ENCODE assay signal across 8 cellular contexts in genomic region chr1:75672528-75673393, GRCh38. TPM values are rescaled to one million over a fixed set of nuclear protein-coding genes. Genes with fewer than 3 reads are reported as not detected.
DNase-seq lines count a peak whose midpoint lies in the region; ATAC-seq and TF ChIP-seq lines count a peak whose summit lies in the region.
"Had no signal": no experiment of that assay in that cellular context is flagged by ENCODE, and none has a peak within 500 bp of the region (broad histone marks: within the 10 kb centered on the region; RNA-seq: fewer than 3 reads in every experiment).

No MANE protein-coding gene starts in this region.

- H3K36me3 ChIP-seq in NT2/D1 (ENCODE audit: insufficient read depth, insufficient read length, low read length), result no peaks in the 10 kb centered on the region

- H3K23me2 ChIP-seq in H9 (ENCODE audit: insufficient read length, low read depth, low read length, poor library complexity, severe bottlenecking), result no peaks in the 10 kb centered on the region

- H3T11ph ChIP-seq in H9 (ENCODE audit: low read length), result peak overlapping the region; percentile 10

- no peak for TF ChIP-seq CTCF in H9 (conservative IDR thresholded peaks at IDR 0.05)
- no peak for TF ChIP-seq CTCF in fibroblast of mammary gland (conservative IDR thresholded peaks at IDR 0.05; ENCODE audit: control insufficient read depth, insufficient read depth, low read depth, low read length)

- H3K4me3 ChIP-seq in NT2/D1 (ENCODE audit: insufficient read length, low read depth) (no peak overlapping the region), fibroblast of mammary gland (ENCODE audit: control insufficient read depth, low read depth, low read length) (no peak overlapping the region)

- H3K9me3 Mint-ChIP-seq in H9, result peaks cover 3 to 6% of the 10 kb centered on the region in 2 experiments; a peak in 3 of 5 replicates
- H3K9me3 Mint-ChIP-seq in stimulated activated effector memory CD8-positive, alpha-beta T cell treated with anti-CD3 and anti-CD28 coated beads, Interleukin-12 subunit alpha, Interleukin-12 subunit beta, amount 100 ng/mL, for 72 hours, result peaks cover 2% of the 10 kb centered on the region
- no peaks in the 10 kb centered on the region for H3K9me3 Mint-ChIP-seq in activated T-cell treated with anti-CD3 and anti-CD28 coated beads, Interleukin-2, amount 50 U/mL, for 72 hours

- DNase-seq in H9, result peak; percentile 86
- peak; percentile 54 for DNase-seq in NT2/D1 (ENCODE audit: low read depth, low spot score)
- DNase-seq in fibroblast of mammary gland (ENCODE audit: low read depth), result peak; percentile 86
- no peak for DNase-seq in stimulated activated effector memory CD8-positive, alpha-beta T cell treated with anti-CD3 and anti-CD28 coated beads, Interleukin-12 subunit alpha, Interleukin-12 subunit beta, amount 100 ng/mL, for 72 hours (ENCODE audit: low spot score in 2 of 2)
- DNase-seq in OCI-M2 (lab: John Stamatoyannopoulos, UW; ENCODE audit: unreplicated experiment), result no peak
- no peak for DNase-seq in activated T-cell treated with anti-CD3 and anti-CD28 coated beads, Interleukin-2, amount 50 U/mL, for 72 hours
- no peak for DNase-seq in GOT3 (lab: John Stamatoyannopoulos, UW)
- DNase-seq: central memory CD4-positive, alpha-beta T cell had no signal

- no peak overlapping the region for H2BK5ac ChIP-seq in H9 (ENCODE audit: insufficient read length, low read length)

- no peaks in the 10 kb centered on the region for H3K9me3 ChIP-seq in H9 (ENCODE audit: control insufficient read depth, low read depth, low read length)
- peaks cover 15% of the 10 kb centered on the region; the same call in 1 of the 2 replicates for H3K9me3 ChIP-seq in NT2/D1 (ENCODE audit: insufficient read depth, low read length)

- H2AFZ ChIP-seq in H9 (ENCODE audit: low read length), result no peak overlapping the region

- H2BK20ac ChIP-seq in H9 (ENCODE audit: low read depth, low read length, poor library complexity, severe bottlenecking), result no peak overlapping the region

- no peak overlapping the region for H3K4ac ChIP-seq in H9 (ENCODE audit: low read depth, low read length)

- H4K20me1 ChIP-seq in H9 (ENCODE audit: control insufficient read depth, insufficient read depth, insufficient read length), result no peaks in the 10 kb centered on the region

- H2AK5ac ChIP-seq in H9 (ENCODE audit: insufficient read length, low read length), result no peak overlapping the region

- no peak overlapping the region for H4K8ac ChIP-seq in H9 (replicated peaks; ENCODE audit: insufficient read length, low read depth, low read length)

- H3K79me2 ChIP-seq in H9 (ENCODE audit: insufficient read depth, low read length), result peaks cover 2% of the 10 kb centered on the region; the same call in 1 of the 2 replicates

- H3K4me1 Mint-ChIP-seq in H9, result peaks cover 41 to 52% of the 10 kb centered on the region in 2 experiments
- no peaks in the 10 kb centered on the region for H3K4me1 Mint-ChIP-seq in stimulated activated effector memory CD8-positive, alpha-beta T cell treated with anti-CD3 and anti-CD28 coated beads, Interleukin-12 subunit alpha, Interleukin-12 subunit beta, amount 100 ng/mL, for 72 hours
- no peaks in the 10 kb centered on the region for H3K4me1 Mint-ChIP-seq in activated T-cell treated with anti-CD3 and anti-CD28 coated beads, Interleukin-2, amount 50 U/mL, for 72 hours (ENCODE audit: low read depth)

- no peak overlapping the region for H4K91ac ChIP-seq in H9 (ENCODE audit: insufficient read length, low read depth, low read length)

- peak overlapping the region; percentile 55 for H2BK12ac ChIP-seq in H9 (ENCODE audit: insufficient read length, low read depth, low read length)

- H3K4me1 ChIP-seq in H9 (ENCODE audit: insufficient read depth, low read length), result peaks cover 12% of the 10 kb centered on the region
- H3K4me1 ChIP-seq in NT2/D1 (ENCODE audit: insufficient read depth, insufficient read length), result peaks cover 8% of the 10 kb centered on the region

- peak overlapping the region; percentile 35 for H3K18ac ChIP-seq in H9 (ENCODE audit: insufficient read length, low read depth, low read length)

- no peak overlapping the region for H3K56ac ChIP-seq in H9 (ENCODE audit: insufficient read length, low read depth, low read length)

- H3K14ac ChIP-seq in H9 (ENCODE audit: insufficient read depth, low read length), result no peak overlapping the region

- H3K36me3 Mint-ChIP-seq in H9 (ENCODE audit: insufficient read depth in 1 of 3, low read depth in 3 of 3), result peaks cover 3 to 15% (median 12%) of the 10 kb centered on the region in 3 experiments; a peak in 5 of 7 replicates
- no peaks in the 10 kb centered on the region for H3K36me3 Mint-ChIP-seq in stimulated activated effector memory CD8-positive, alpha-beta T cell treated with anti-CD3 and anti-CD28 coated beads, Interleukin-12 subunit alpha, Interleukin-12 subunit beta, amount 100 ng/mL, for 72 hours
- H3K36me3 Mint-ChIP-seq in activated T-cell treated with anti-CD3 and anti-CD28 coated beads, Interleukin-2, amount 50 U/mL, for 72 hours (ENCODE audit: insufficient read depth in 2 of 2), result no peaks in the 10 kb centered on the region

- H3K27me3 Mint-ChIP-seq in H9 (ENCODE audit: low read depth), result no peaks in the 10 kb centered on the region
- H3K27me3 Mint-ChIP-seq in activated T-cell treated with anti-CD3 and anti-CD28 coated beads, Interleukin-2, amount 50 U/mL, for 72 hours (ENCODE audit: low read depth), result no peaks in the 10 kb centered on the region

- no peak overlapping the region for H2BK15ac ChIP-seq in H9 (ENCODE audit: low read depth, low read length)

- no peak overlapping the region for H3K4me3 Mint-ChIP-seq in H9
- H3K4me3 Mint-ChIP-seq in stimulated activated effector memory CD8-positive, alpha-beta T cell treated with anti-CD3 and anti-CD28 coated beads, Interleukin-12 subunit alpha, Interleukin-12 subunit beta, amount 100 ng/mL, for 72 hours, result no peak overlapping the region
- H3K4me3 Mint-ChIP-seq in activated T-cell treated with anti-CD3 and anti-CD28 coated beads, Interleukin-2, amount 50 U/mL, for 72 hours, result no peak overlapping the region

- H3K4me2 ChIP-seq in H9 (ENCODE audit: insufficient read depth, insufficient read length, low read length), result peak overlapping the region; percentile 3

- H3K9ac ChIP-seq in H9 (ENCODE audit: extremely low read depth, insufficient read length, low read length) (no peak overlapping the region), NT2/D1 (ENCODE audit: insufficient read length, low read depth) (peak overlapping the region; percentile 24)

- ATAC-seq in stimulated activated effector memory CD8-positive, alpha-beta T cell treated with anti-CD3 and anti-CD28 coated beads, Interleukin-12 subunit alpha, Interleukin-12 subunit beta, amount 100 ng/mL, for 72 hours, result peak; percentile 40
- ATAC-seq in activated T-cell treated with anti-CD3 and anti-CD28 coated beads, Interleukin-2, amount 50 U/mL, for 72 hours (replicated peaks in 1 of 2), result no peak

- H4K5ac ChIP-seq in H9 (ENCODE audit: insufficient read length, low read depth, low read length), result peak overlapping the region; percentile 19

- no peak overlapping the region for H3K23ac ChIP-seq in H9 (ENCODE audit: insufficient read length, low read depth, low read length)

- WGBS in H9 (ENCODE audit: extremely low coverage, insufficient read length, low lambda C conversion rate), result no CpG with 5 or more reads among the region's 3 CpGs

- H3K27me3 ChIP-seq in H9 (ENCODE audit: insufficient read depth, low read length), result no peaks in the 10 kb centered on the region
- no peaks in the 10 kb centered on the region for H3K27me3 ChIP-seq in NT2/D1 (ENCODE audit: insufficient read depth, insufficient read length)

- no peak overlapping the region for H2BK120ac ChIP-seq in H9 (ENCODE audit: low read depth, low read length, poor library complexity, severe bottlenecking)

- H3K79me1 ChIP-seq in H9 (ENCODE audit: insufficient read depth, low read depth, low read length, poor library complexity, severe bottlenecking), result no peaks in the 10 kb centered on the region

- H3K27ac ChIP-seq in H9 (ENCODE audit: insufficient read length, low read depth, low read length), result peak overlapping the region; percentile 61

- H3K27ac Mint-ChIP-seq in H9, result peak overlapping the region; percentile 37 to 97 (median 93); a peak in 5 of 7 replicates
- no peak overlapping the region for H3K27ac Mint-ChIP-seq in stimulated activated effector memory CD8-positive, alpha-beta T cell treated with anti-CD3 and anti-CD28 coated beads, Interleukin-12 subunit alpha, Interleukin-12 subunit beta, amount 100 ng/mL, for 72 hours
- no peak overlapping the region for H3K27ac Mint-ChIP-seq in activated T-cell treated with anti-CD3 and anti-CD28 coated beads, Interleukin-2, amount 50 U/mL, for 72 hours

RNA-seq across cellular contexts. Expression of gene ACADM, which starts 51.7 kb away (rescaled TPM):
- total RNA-seq in H9 (2021), result 51.3 and 52.2 TPM in 2 replicates
- 10 to 100 TPM; 43.1 to 48.9 TPM for total RNA-seq in activated T-cell treated with anti-CD3 and anti-CD28 coated beads, Interleukin-2, amount 50 U/mL, for 72 hours

Comparison
In these comparisons a context has a peak if more than half of its experiments do, and no peak if none do; other contexts are left out.
1. DNase-seq: peak in H9 (single experiment), NT2/D1 (single experiment) and fibroblast of mammary gland (single experiment); none in stimulated activated effector memory CD8-positive, alpha-beta T cell treated with anti-CD3 and anti-CD28 coated beads, Interleukin-12 subunit alpha, Interleukin-12 subunit beta, amount 100 ng/mL, for 72 hours (0 of 2), OCI-M2 (single experiment), activated T-cell treated with anti-CD3 and anti-CD28 coated beads, Interleukin-2, amount 50 U/mL, for 72 hours (0 of 2) and GOT3 (single experiment).
2. H3K27ac Mint-ChIP-seq: peak in H9 (3 of 3); none in stimulated activated effector memory CD8-positive, alpha-beta T cell treated with anti-CD3 and anti-CD28 coated beads, Interleukin-12 subunit alpha, Interleukin-12 subunit beta, amount 100 ng/mL, for 72 hours (single experiment) and activated T-cell treated with anti-CD3 and anti-CD28 coated beads, Interleukin-2, amount 50 U/mL, for 72 hours (single experiment).